In the genomic region with DNA sequence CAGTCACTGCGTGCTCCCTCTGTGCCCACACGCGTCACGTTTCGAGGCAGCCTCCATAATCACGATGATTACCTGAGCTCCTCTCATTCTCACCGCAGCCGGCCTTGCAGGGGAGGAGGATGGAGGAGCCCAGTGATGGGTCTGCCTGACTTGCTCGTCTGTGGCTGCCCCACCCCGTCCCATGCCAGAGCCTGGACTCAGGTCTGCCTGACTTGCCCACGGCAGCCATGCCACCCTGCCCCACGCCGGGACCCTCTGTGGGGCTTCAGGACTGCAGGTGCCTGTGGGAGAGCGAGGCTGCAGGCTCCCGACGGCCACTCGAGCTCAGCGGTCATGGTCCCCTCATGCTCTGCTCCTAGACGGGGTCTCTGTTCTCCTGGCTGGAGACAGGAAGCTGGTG, we compare ENCODE assay signal across 15 cellular contexts.
A peak's percentile ranks its signal among the peaks of the same experiment; 100 is the strongest.
DNase-seq lines count a peak whose midpoint lies in the region; ATAC-seq and TF ChIP-seq lines count a peak whose summit lies in the region.
"Had no signal": no experiment of that assay in that cellular context is flagged by ENCODE, and none has a peak within 500 bp of the region (broad histone marks: within the 10 kb centered on the region; RNA-seq: fewer than 3 reads in every experiment).

No MANE protein-coding gene starts in this region.

- H3K4me3 ChIP-seq in left ventricle myocardium inferior, result no peak overlapping the region

- intact Hi-C loops in cardiac septum (cut with DNase I) (no loop called here), left ventricle myocardium inferior (cut with micrococcal nuclease) (no loop called here), posterior vena cava (cut with DNase I) (no loop called here)

- H3K36me3 ChIP-seq in left ventricle myocardium inferior, result no peaks in the 10 kb centered on the region

- no peaks in the 10 kb centered on the region for H3K27me3 Mint-ChIP-seq in activated CD4-positive, alpha-beta T cell treated with anti-CD3 and anti-CD28 coated beads, Interleukin-2, amount 10 ng/mL, durations not matched to agents 7 days and 5 days
- no peaks in the 10 kb centered on the region for H3K27me3 Mint-ChIP-seq in activated CD8-positive, alpha-beta T cell treated with anti-CD3 and anti-CD28 coated beads, Interleukin-2, amount 10 ng/mL, durations not matched to agents 7 days and 5 days (ENCODE audit: low read depth)

- no peak overlapping the region for H3K4me3 Mint-ChIP-seq in activated CD4-positive, alpha-beta T cell treated with anti-CD3 and anti-CD28 coated beads, Interleukin-2, amount 10 ng/mL, durations not matched to agents 7 days and 5 days
- H3K4me3 Mint-ChIP-seq in activated CD8-positive, alpha-beta T cell treated with anti-CD3 and anti-CD28 coated beads, Interleukin-2, amount 10 ng/mL, durations not matched to agents 7 days and 5 days, result no peak overlapping the region
- H3K4me3 Mint-ChIP-seq: CD14-positive monocyte; CD8-positive, alpha-beta T cell had no signal

- no peaks in the 10 kb centered on the region for H3K4me1 ChIP-seq in left ventricle myocardium inferior

- H3K36me3 Mint-ChIP-seq in activated CD4-positive, alpha-beta T cell treated with anti-CD3 and anti-CD28 coated beads, Interleukin-2, amount 10 ng/mL, durations not matched to agents 7 days and 5 days (ENCODE audit: low read depth), result no peaks in the 10 kb centered on the region
- no peaks in the 10 kb centered on the region for H3K36me3 Mint-ChIP-seq in activated CD8-positive, alpha-beta T cell treated with anti-CD3 and anti-CD28 coated beads, Interleukin-2, amount 10 ng/mL, durations not matched to agents 7 days and 5 days (ENCODE audit: low read depth)
- H3K36me3 Mint-ChIP-seq: CD14-positive monocyte; CD8-positive, alpha-beta T cell had no signal

- CTCF ChIA-PET in activated CD4-positive, alpha-beta T cell treated with anti-CD3 and anti-CD28 coated beads, Interleukin-2, amount 10 ng/mL, durations not matched to agents 7 days and 5 days (lab: Charles Lee), result interaction anchor here (1.4 kb wide), 1 partner anchor 11 kb away, joined by 3 read pairs; no protein-coding TSS in a partner anchor
- CTCF ChIA-PET in activated CD8-positive, alpha-beta T cell treated with anti-CD3 and anti-CD28 coated beads, Interleukin-2, amount 10 ng/mL, durations not matched to agents 7 days and 5 days (lab: Charles Lee), result no interaction called here

- no peak overlapping the region for H3K27ac ChIP-seq in left ventricle myocardium inferior (replicated peaks)
- H3K27ac ChIP-seq: 22Rv1 had no signal

- H3K27me3 ChIP-seq in left ventricle myocardium inferior (ENCODE audit: low read depth), result peaks cover 59% of the 10 kb centered on the region

- peak; percentile 2 for DNase-seq in activated CD4-positive, alpha-beta T cell treated with anti-CD3 and anti-CD28 coated beads, Interleukin-2, amount 10 ng/mL, durations not matched to agents 7 days and 5 days
- DNase-seq in activated CD4-positive, alpha-beta T cell treated with anti-CD3 and anti-CD28 coated beads for 48 hours, result no peak
- DNase-seq in cardiac septum (ENCODE audit: low spot score), result peak; percentile 29
- no peak for DNase-seq in left ventricle myocardium inferior
- peak; percentile 78 for DNase-seq in posterior vena cava (ENCODE audit: low spot score)
- no peak for DNase-seq in GM19238 (ENCODE audit: insufficient read length, low spot score)
- DNase-seq in activated CD8-positive, alpha-beta T cell treated with anti-CD3 and anti-CD28 coated beads, Interleukin-2, amount 10 ng/mL, durations not matched to agents 7 days and 5 days, result no peak
- DNase-seq: COR-L47, DND-41, GDM1, IMR-90 had no signal

- no peak for TF ChIP-seq CTCF in left ventricle myocardium inferior (IDR thresholded peaks at IDR 0.05; ENCODE audit: borderline replicate concordance)

- POLR2A ChIA-PET in activated CD4-positive, alpha-beta T cell treated with anti-CD3 and anti-CD28 coated beads, Interleukin-2, amount 10 ng/mL, durations not matched to agents 7 days and 5 days (lab: Charles Lee), result no interaction called here
- POLR2A ChIA-PET in activated CD8-positive, alpha-beta T cell treated with anti-CD3 and anti-CD28 coated beads, Interleukin-2, amount 10 ng/mL, durations not matched to agents 7 days and 5 days (lab: Charles Lee), result no interaction called here

- H3K4me1 Mint-ChIP-seq in activated CD4-positive, alpha-beta T cell treated with anti-CD3 and anti-CD28 coated beads, Interleukin-2, amount 10 ng/mL, durations not matched to agents 7 days and 5 days, result no peaks in the 10 kb centered on the region
- H3K4me1 Mint-ChIP-seq in activated CD8-positive, alpha-beta T cell treated with anti-CD3 and anti-CD28 coated beads, Interleukin-2, amount 10 ng/mL, durations not matched to agents 7 days and 5 days (ENCODE audit: low read depth), result no peaks in the 10 kb centered on the region
- H3K4me1 Mint-ChIP-seq: CD14-positive monocyte had no signal

- ATAC-seq in SK-N-SH treated with all-trans-retinoic acid at 6 μM for 48 hours, result no peak
- ATAC-seq in activated CD8-positive, alpha-beta T cell treated with anti-CD3 and anti-CD28 coated beads, Interleukin-2, amount 10 ng/mL, durations not matched to agents 7 days and 5 days, result no peak
- ATAC-seq: CD8-positive, alpha-beta T cell had no signal

- H3K27ac Mint-ChIP-seq in activated CD4-positive, alpha-beta T cell treated with anti-CD3 and anti-CD28 coated beads, Interleukin-2, amount 10 ng/mL, durations not matched to agents 7 days and 5 days, result no peak overlapping the region
- no peak overlapping the region for H3K27ac Mint-ChIP-seq in activated CD8-positive, alpha-beta T cell treated with anti-CD3 and anti-CD28 coated beads, Interleukin-2, amount 10 ng/mL, durations not matched to agents 7 days and 5 days
- H3K27ac Mint-ChIP-seq: CD14-positive monocyte; CD8-positive, alpha-beta T cell had no signal

- H3K9me3 ChIP-seq in left ventricle myocardium inferior (replicated peaks), result no peaks in the 10 kb centered on the region

- H3K9me3 Mint-ChIP-seq in activated CD4-positive, alpha-beta T cell treated with anti-CD3 and anti-CD28 coated beads, Interleukin-2, amount 10 ng/mL, durations not matched to agents 7 days and 5 days, result no peaks in the 10 kb centered on the region
- no peaks in the 10 kb centered on the region for H3K9me3 Mint-ChIP-seq in activated CD8-positive, alpha-beta T cell treated with anti-CD3 and anti-CD28 coated beads, Interleukin-2, amount 10 ng/mL, durations not matched to agents 7 days and 5 days (ENCODE audit: insufficient read depth)
- H3K9me3 Mint-ChIP-seq: CD8-positive, alpha-beta T cell had no signal

TF ChIP-seq in SK-N-SH treated with all-trans-retinoic acid at 6 μM for 48 hours, 23 proteins besides CTCF, POLR2A, EP300 and RAD21:
- no peak for TF ChIP-seq RARB (CRISPR knock-in tag; IDR thresholded peaks at IDR 0.05)
- TF ChIP-seq PPARA (CRISPR knock-in tag; IDR thresholded peaks at IDR 0.05; ENCODE audit: borderline replicate concordance), result no peak
- TF ChIP-seq ZNF8 (CRISPR knock-in tag; IDR thresholded peaks at IDR 0.05), result no peak
- TF ChIP-seq, protein P1, sequence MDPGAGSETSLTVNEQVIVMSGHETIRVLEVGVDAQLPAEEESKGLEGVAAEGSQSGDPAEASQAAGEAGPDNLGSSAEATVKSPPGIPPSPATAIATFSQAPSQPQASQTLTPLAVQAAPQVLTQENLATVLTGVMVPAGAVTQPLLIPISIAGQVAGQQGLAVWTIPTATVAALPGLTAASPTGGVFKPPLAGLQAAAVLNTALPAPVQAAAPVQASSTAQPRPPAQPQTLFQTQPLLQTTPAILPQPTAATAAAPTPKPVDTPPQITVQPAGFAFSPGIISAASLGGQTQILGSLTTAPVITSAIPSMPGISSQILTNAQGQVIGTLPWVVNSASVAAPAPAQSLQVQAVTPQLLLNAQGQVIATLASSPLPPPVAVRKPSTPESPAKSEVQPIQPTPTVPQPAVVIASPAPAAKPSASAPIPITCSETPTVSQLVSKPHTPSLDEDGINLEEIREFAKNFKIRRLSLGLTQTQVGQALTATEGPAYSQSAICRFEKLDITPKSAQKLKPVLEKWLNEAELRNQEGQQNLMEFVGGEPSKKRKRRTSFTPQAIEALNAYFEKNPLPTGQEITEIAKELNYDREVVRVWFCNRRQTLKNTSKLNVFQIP (CRISPR knock-in tag; IDR thresholded peaks at IDR 0.05; ENCODE audit: borderline replicate concordance, low read depth), result no peak
- no peak for TF ChIP-seq ZFP3 (CRISPR knock-in tag; IDR thresholded peaks at IDR 0.05)
- no peak for TF ChIP-seq ISL1 (CRISPR knock-in tag; IDR thresholded peaks at IDR 0.05)
- TF ChIP-seq ARNTL (CRISPR knock-in tag; IDR thresholded peaks at IDR 0.05; ENCODE audit: borderline replicate concordance, low read depth), result no peak
- no peak for TF ChIP-seq TCF4 (CRISPR knock-in tag; IDR thresholded peaks at IDR 0.05; ENCODE audit: borderline replicate concordance)
- no peak for TF ChIP-seq TOX (CRISPR knock-in tag; IDR thresholded peaks at IDR 0.05; ENCODE audit: borderline replicate concordance)
- TF ChIP-seq ZNF565 (CRISPR knock-in tag; conservative IDR thresholded peaks at IDR 0.05; ENCODE audit: low read depth), result no peak
- no peak for TF ChIP-seq BACH2 (CRISPR knock-in tag; IDR thresholded peaks at IDR 0.05; ENCODE audit: borderline replicate concordance)
- TF ChIP-seq GLIS3 (CRISPR knock-in tag; IDR thresholded peaks at IDR 0.05), result no peak

Comparison
In these comparisons a context has a peak if more than half of its experiments do, and no peak if none do; other contexts are left out.
1. DNase-seq: peak in activated CD4-positive, alpha-beta T cell treated with anti-CD3 and anti-CD28 coated beads, Interleukin-2, amount 10 ng/mL, durations not matched to agents 7 days and 5 days (single experiment), cardiac septum (single experiment) and posterior vena cava (single experiment); none in activated CD4-positive, alpha-beta T cell treated with anti-CD3 and anti-CD28 coated beads for 48 hours (single experiment), left ventricle myocardium inferior (single experiment), GM19238 (single experiment) and activated CD8-positive, alpha-beta T cell treated with anti-CD3 and anti-CD28 coated beads, Interleukin-2, amount 10 ng/mL, durations not matched to agents 7 days and 5 days (single experiment).